25 cellular contexts compared by ENCODE assay signal in genomic region chr6:14512246-14512645, GRCh38.
"Had no signal": no experiment of that assay in that cellular context is flagged by ENCODE, and none has a peak within 500 bp of the region (broad histone marks: within the 10 kb centered on the region; RNA-seq: fewer than 3 reads in every experiment).

No MANE protein-coding gene starts in this region.

- H3K4me1 ChIP-seq: esophagus squamous epithelium, gastroesophageal sphincter had no signal

- H3K36me3 ChIP-seq: brain microvascular endothelial cell, esophagus squamous epithelium, gastroesophageal sphincter, WERI-Rb-1 had no signal

- H3K27me3 ChIP-seq: brain microvascular endothelial cell, dorsolateral prefrontal cortex, esophagus squamous epithelium, gastroesophageal sphincter had no signal

- DNase-seq: activated B cell treated with CpG ODN at 0.5 μM for 24 hours; activated CD4-positive, alpha-beta T cell treated with anti-CD3 and anti-CD28 coated beads for 48 hours; activated CD4-positive, alpha-beta T cell treated with anti-CD3 and anti-CD28 coated beads, Interleukin-2, amount 50 U/mL, for 1 hour; activated CD4-positive, alpha-beta T cell treated with anti-CD3 and anti-CD28 coated beads, Interleukin-2, amount 50 U/mL, for 48 hours; activated CD8-positive, alpha-beta memory T cell treated with anti-CD3 and anti-CD28 coated beads for 24 hours; activated CD8-positive, alpha-beta T cell treated with anti-CD3 and anti-CD28 coated beads for 36 hours; activated effector memory CD4-positive, alpha-beta T cell treated with Interleukin-2 at 50 U/mL for 16 hours; activated gamma-delta T cell treated with Interleukin-2 at 50 U/mL for 16 hours; activated naive CD4-positive, alpha-beta T cell treated with anti-CD3 and anti-CD28 coated beads, Interleukin-2, amount 50 U/mL, for 16 hours; activated naive CD4-positive, alpha-beta T cell treated with Interleukin-2 at 50 U/mL for 16 hours; activated T-cell treated with anti-CD3 and anti-CD28 coated beads, Interleukin-2, amount 50 U/mL, for 4 hours; amniotic stem cell; anterior cingulate cortex; brain microvascular endothelial cell; dorsolateral prefrontal cortex; effector memory CD4-positive, alpha-beta T cell; endodermal cell; esophagus squamous epithelium; foreskin melanocyte; T-helper 1 cell; T-helper 17 cell; T1000; WERI-Rb-1 had no signal

- H3K4me3 ChIP-seq: coronary artery, dorsolateral prefrontal cortex, esophagus squamous epithelium, gastroesophageal sphincter had no signal

- H3K27ac ChIP-seq: brain microvascular endothelial cell, coronary artery, dorsolateral prefrontal cortex, esophagus squamous epithelium, gastroesophageal sphincter, WERI-Rb-1 had no signal

- H3K9me3 ChIP-seq: esophagus squamous epithelium, gastroesophageal sphincter had no signal
